ENCODE assay signal across 28 cellular contexts in genomic region chr13:26896986-26897668, GRCh38.
"Had no signal": no experiment of that assay in that cellular context is flagged by ENCODE, and none has a peak within 500 bp of the region (broad histone marks: within the 10 kb centered on the region; RNA-seq: fewer than 3 reads in every experiment).

No MANE protein-coding gene starts in this region.

- H3K4me3 Mint-ChIP-seq: activated CD4-positive, alpha-beta memory T cell treated with anti-CD3 and anti-CD28 coated beads, Interleukin-2, amount 10 ng/mL, durations not matched to agents 7 days and 5 days; activated naive CD8-positive, alpha-beta T cell treated with anti-CD3 and anti-CD28 coated beads, Interleukin-2, amount 50 U/mL, for 24 hours; activated T-cell treated with anti-CD3 and anti-CD28 coated beads, Interleukin-2, amount 50 U/mL, for 24 hours; brain; central memory CD8-positive, alpha-beta T cell; memory B cell; naive thymus-derived CD4-positive, alpha-beta T cell; stimulated activated effector memory CD8-positive, alpha-beta T cell treated with anti-CD3 and anti-CD28 coated beads, Interleukin-12 subunit alpha, Interleukin-12 subunit beta, amount 100 ng/mL, for 72 hours had no signal

- H3K9me3 Mint-ChIP-seq: activated CD4-positive, alpha-beta memory T cell treated with anti-CD3 and anti-CD28 coated beads, Interleukin-2, amount 10 ng/mL, durations not matched to agents 7 days and 5 days; activated naive CD8-positive, alpha-beta T cell treated with anti-CD3 and anti-CD28 coated beads, Interleukin-2, amount 50 U/mL, for 24 hours; activated T-cell treated with anti-CD3 and anti-CD28 coated beads, Interleukin-2, amount 50 U/mL, for 24 hours; activated T-helper 2 cell treated with anti-CD3 and anti-CD28 coated beads, Interferon-gamma antibody, Interleukin-2, Interleukin-4, amounts not matched to agents 10 μg/mL and 5 μg/mL and 100 μg/mL, durations not matched to agents 14 hours and 24 hours and 36 hours; brain; central memory CD8-positive, alpha-beta T cell; memory B cell; naive thymus-derived CD4-positive, alpha-beta T cell; stimulated activated effector memory CD8-positive, alpha-beta T cell treated with anti-CD3 and anti-CD28 coated beads, Interleukin-12 subunit alpha, Interleukin-12 subunit beta, amount 100 ng/mL, for 72 hours had no signal

- DNase-seq: activated CD4-positive, alpha-beta memory T cell treated with anti-CD3 and anti-CD28 coated beads, Interleukin-2, amount 10 ng/mL, durations not matched to agents 7 days and 5 days; activated CD4-positive, alpha-beta T cell treated with anti-CD3 and anti-CD28 coated beads for 48 hours; activated CD4-positive, CD25-positive, alpha-beta regulatory T cell; activated naive CD4-positive, alpha-beta T cell treated with Interleukin-2 at 50 U/mL for 16 hours; activated naive CD8-positive, alpha-beta T cell treated with anti-CD3 and anti-CD28 coated beads, Interleukin-2, amount 50 U/mL, for 24 hours; activated T-cell treated with anti-CD3 and anti-CD28 coated beads, Interleukin-2, amount 50 U/mL, for 24 hours; anterior cingulate cortex; effector CD4-positive, alpha-beta T cell; gastrocnemius medialis; head of caudate nucleus; kidney glomerular epithelial cell; left ventricle myocardium superior; naive thymus-derived CD4-positive, alpha-beta T cell; pancreas; right lobe of liver; small intestine; stimulated activated CD4-positive, alpha-beta T cell treated with anti-CD3 and anti-CD28 coated beads, Interleukin-4, amount 100 ng/mL, for 24 hours; stomach; trophoblast cell had no signal

- H3K27ac Mint-ChIP-seq: activated CD4-positive, alpha-beta memory T cell treated with anti-CD3 and anti-CD28 coated beads, Interleukin-2, amount 10 ng/mL, durations not matched to agents 7 days and 5 days; activated naive CD8-positive, alpha-beta T cell treated with anti-CD3 and anti-CD28 coated beads, Interleukin-2, amount 50 U/mL, for 24 hours; activated T-cell treated with anti-CD3 and anti-CD28 coated beads, Interleukin-2, amount 50 U/mL, for 24 hours; activated T-helper 2 cell treated with anti-CD3 and anti-CD28 coated beads, Interferon-gamma antibody, Interleukin-2, Interleukin-4, amounts not matched to agents 10 μg/mL and 5 μg/mL and 100 μg/mL, durations not matched to agents 14 hours and 24 hours and 36 hours; memory B cell; naive thymus-derived CD4-positive, alpha-beta T cell; stimulated activated effector memory CD8-positive, alpha-beta T cell treated with anti-CD3 and anti-CD28 coated beads, Interleukin-12 subunit alpha, Interleukin-12 subunit beta, amount 100 ng/mL, for 72 hours had no signal

- H3K4me3 ChIP-seq: coronary artery, gastrocnemius medialis, pancreas, right lobe of liver, stomach, vagina had no signal

- H3K27me3 ChIP-seq: gastrocnemius medialis, pancreas, right lobe of liver, vagina had no signal

- H3K4me1 ChIP-seq: gastrocnemius medialis, pancreas, right lobe of liver, stomach, vagina had no signal

- H3K36me3 Mint-ChIP-seq: brain; memory B cell; naive thymus-derived CD4-positive, alpha-beta T cell; stimulated activated effector memory CD8-positive, alpha-beta T cell treated with anti-CD3 and anti-CD28 coated beads, Interleukin-12 subunit alpha, Interleukin-12 subunit beta, amount 100 ng/mL, for 72 hours had no signal

- H3K36me3 ChIP-seq: gastrocnemius medialis, neutrophil, pancreas, right lobe of liver, stomach, vagina had no signal

- H3K9me3 ChIP-seq: gastrocnemius medialis, neutrophil, pancreas, right lobe of liver, stomach, vagina had no signal

- H3K27ac ChIP-seq: coronary artery, gastrocnemius medialis, neutrophil, pancreas, right lobe of liver, stomach, vagina had no signal

- H3K4me1 Mint-ChIP-seq: activated CD4-positive, alpha-beta memory T cell treated with anti-CD3 and anti-CD28 coated beads, Interleukin-2, amount 10 ng/mL, durations not matched to agents 7 days and 5 days; activated naive CD8-positive, alpha-beta T cell treated with anti-CD3 and anti-CD28 coated beads, Interleukin-2, amount 50 U/mL, for 24 hours; central memory CD8-positive, alpha-beta T cell; memory B cell; stimulated activated effector memory CD8-positive, alpha-beta T cell treated with anti-CD3 and anti-CD28 coated beads, Interleukin-12 subunit alpha, Interleukin-12 subunit beta, amount 100 ng/mL, for 72 hours had no signal

- ATAC-seq: activated naive CD8-positive, alpha-beta T cell treated with anti-CD3 and anti-CD28 coated beads, Interleukin-2, amount 50 U/mL, for 24 hours; esophagus mucosa; gastrocnemius medialis; left ventricle myocardium superior; naive thymus-derived CD4-positive, alpha-beta T cell; pancreas; right lobe of liver; stimulated activated effector memory CD8-positive, alpha-beta T cell treated with anti-CD3 and anti-CD28 coated beads, Interleukin-12 subunit alpha, Interleukin-12 subunit beta, amount 100 ng/mL, for 72 hours had no signal
